Comparison of ENCODE assay signal across 1 cellular context in the genomic region with DNA sequence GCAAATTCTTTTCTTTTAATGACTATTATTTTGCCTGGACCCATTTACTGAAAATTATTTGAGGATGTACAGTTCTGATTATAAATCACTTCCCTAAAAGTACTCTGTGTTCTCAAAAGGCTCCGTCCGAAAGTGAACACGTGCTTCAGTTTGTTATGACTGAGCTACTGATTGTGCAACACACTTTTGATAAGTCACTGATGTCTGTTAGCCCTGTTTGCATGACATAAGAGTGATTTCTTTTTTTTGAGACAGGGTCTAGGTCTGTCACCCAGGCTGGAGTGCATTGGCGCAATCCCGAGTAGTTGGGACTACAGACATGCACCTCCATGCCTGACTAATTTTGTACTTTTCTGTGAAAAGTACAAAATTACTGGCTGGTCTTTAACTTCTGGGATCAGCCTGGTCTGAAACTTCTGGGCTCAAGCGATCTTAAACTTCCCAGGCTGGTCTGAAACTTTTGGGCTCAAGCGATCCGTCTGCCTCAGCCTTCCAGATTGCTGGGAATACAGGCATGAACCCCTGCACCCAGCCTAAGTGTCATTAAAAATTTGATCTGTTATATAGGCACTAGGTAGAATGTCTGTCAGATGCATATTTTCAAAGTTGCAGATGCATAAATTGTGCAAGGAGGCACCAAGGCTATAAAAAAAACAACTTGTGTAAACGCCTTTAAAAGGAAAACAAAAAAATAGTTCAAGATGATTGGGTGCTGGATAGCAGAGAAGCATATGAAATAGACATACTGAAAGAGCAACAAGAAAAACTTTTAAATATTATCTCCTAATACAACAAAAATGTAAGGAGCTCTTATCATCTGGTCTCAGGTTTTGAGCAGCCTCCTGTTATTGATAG.
TF ChIP-seq lines count a peak whose summit lies in the region.

No MANE protein-coding gene starts in this region.

TF ChIP-seq in WTC11, 78 proteins besides CTCF, POLR2A, EP300 and RAD21 (continued from another document):
- TF ChIP-seq NR2C2 (CRISPR knock-in tag; IDR thresholded peaks at IDR 0.05): no peak
- TF ChIP-seq RELA (CRISPR knock-in tag; IDR thresholded peaks at IDR 0.05; ENCODE audit: borderline replicate concordance): no peak
- no peak for TF ChIP-seq ZNF138 (CRISPR knock-in tag; conservative IDR thresholded peaks at IDR 0.05)
- no peak for TF ChIP-seq ZNF317 (CRISPR knock-in tag; IDR thresholded peaks at IDR 0.05; ENCODE audit: borderline replicate concordance, low read depth)
- TF ChIP-seq EMX1 (CRISPR knock-in tag; IDR thresholded peaks at IDR 0.05): no peak
- TF ChIP-seq ATF1 (CRISPR knock-in tag; IDR thresholded peaks at IDR 0.05): no peak
- TF ChIP-seq, protein P1, sequence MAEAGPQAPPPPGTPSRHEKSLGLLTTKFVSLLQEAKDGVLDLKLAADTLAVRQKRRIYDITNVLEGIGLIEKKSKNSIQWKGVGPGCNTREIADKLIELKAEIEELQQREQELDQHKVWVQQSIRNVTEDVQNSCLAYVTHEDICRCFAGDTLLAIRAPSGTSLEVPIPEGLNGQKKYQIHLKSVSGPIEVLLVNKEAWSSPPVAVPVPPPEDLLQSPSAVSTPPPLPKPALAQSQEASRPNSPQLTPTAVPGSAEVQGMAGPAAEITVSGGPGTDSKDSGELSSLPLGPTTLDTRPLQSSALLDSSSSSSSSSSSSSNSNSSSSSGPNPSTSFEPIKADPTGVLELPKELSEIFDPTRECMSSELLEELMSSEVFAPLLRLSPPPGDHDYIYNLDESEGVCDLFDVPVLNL (CRISPR knock-in tag; IDR thresholded peaks at IDR 0.05; ENCODE audit: borderline replicate concordance, low read depth): no peak
- no peak for TF ChIP-seq NFYB (CRISPR knock-in tag; conservative IDR thresholded peaks at IDR 0.05; ENCODE audit: low read depth)
- TF ChIP-seq ZNF396 (CRISPR knock-in tag; IDR thresholded peaks at IDR 0.05; ENCODE audit: borderline replicate concordance): no peak
